ENCODE assay signal across 24 cellular contexts in the genomic region with DNA sequence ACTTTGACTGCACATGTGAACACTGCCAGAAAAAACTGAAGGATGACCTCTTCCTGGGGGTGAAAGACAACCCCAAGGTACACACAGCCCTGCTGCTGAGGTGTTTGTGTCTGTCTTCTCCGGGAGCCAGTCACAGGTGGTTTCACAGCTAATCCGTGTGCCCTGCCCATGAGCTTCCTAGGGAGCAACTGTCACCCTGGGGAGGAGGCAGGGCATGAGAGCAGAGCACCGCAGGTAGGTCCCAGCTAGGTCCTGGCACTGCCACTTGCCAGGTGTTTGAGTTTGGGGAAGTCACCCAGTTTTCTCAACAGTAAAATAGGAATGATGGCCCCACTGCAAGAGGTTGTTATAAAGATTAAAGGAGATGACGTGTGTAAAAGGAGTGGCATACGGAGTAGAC. TPM values are rescaled to one million over a fixed set of nuclear protein-coding genes. Genes with fewer than 3 reads are reported as not detected.
"Had no signal": no experiment of that assay in that cellular context is flagged by ENCODE, and none has a peak within 500 bp of the region (broad histone marks: within the 10 kb centered on the region; RNA-seq: fewer than 3 reads in every experiment).

No MANE protein-coding gene starts in this region.

- ATAC-seq: Panc1, SK-N-SH treated with all-trans-retinoic acid at 6 μM for 48 hours had no signal

- H3K9me3 ChIP-seq: SJCRH30 had no signal

- H3K4me3 ChIP-seq: SJCRH30 had no signal

- H3K4me1 ChIP-seq: SJCRH30 had no signal

- H3K27me3 ChIP-seq: SJCRH30 had no signal

- H3K27ac ChIP-seq: KMS-11, RWPE1, SJCRH30 had no signal

- DNase-seq: IMR-90, Kasumi-1, MM.1S, NCI-H1092 treated with DMSO at 0.1 percent for 48 hours, NCI-H1436, NCI-H187, NCI-H2029, NCI-H2081 treated with DMSO at 0.1 percent for 48 hours, NCI-H2171, NCI-H226, NCI-H446, NCI-H510A, NCI-H524 treated with DMSO at 0.1 percent for 48 hours, NCI-H69, NCI-H774, SHP77 treated with DMSO at 0.1 percent for 48 hours, SJCRH30 had no signal

- H3K36me3 ChIP-seq: SJCRH30 had no signal

RNA-seq across cellular contexts. Expression of a gene that starts 29.1 kb away (rescaled TPM):
- total RNA-seq: HepG2, HT1080, IMR-90, M059J had no signal

RNA-seq across cellular contexts. Expression of a gene that starts 31.2 kb away (rescaled TPM):
- total RNA-seq: HT1080, IMR-90, M059J had no signal
